Comparison of ENCODE assay signal across 8 cellular contexts in genomic region chr7:149071641-149072437, GRCh38. TPM values are rescaled to one million over a fixed set of nuclear protein-coding genes. Genes with fewer than 3 reads are reported as not detected.
DNase-seq lines count a peak whose midpoint lies in the region; ATAC-seq and TF ChIP-seq lines count a peak whose summit lies in the region.

No MANE protein-coding gene starts in this region.

- TF ChIP-seq CTCF in fibroblast of the aortic adventitia (IDR thresholded peaks at IDR 0.05; ENCODE audit: insufficient read depth, low read length), result peak; percentile 13
- TF ChIP-seq CTCF in omental fat pad (IDR thresholded peaks at IDR 0.05), result no peak

- H3K4me3 ChIP-seq in fibroblast of the aortic adventitia (ENCODE audit: low read depth, low read length), result no peak overlapping the region

- ATAC-seq in GM18907 (IDR thresholded peaks at IDR 0.05; ENCODE audit: unreplicated experiment), result peak; percentile 74
- ATAC-seq in omental fat pad (ENCODE audit: low FRiP score), result no peak

- DNase-seq in activated CD4-positive, alpha-beta T cell treated with anti-CD3 and anti-CD28 coated beads, Interleukin-2, amount 50 U/mL, for 48 hours, result peak; percentile 48 to 66
- no peak for DNase-seq in fibroblast of the aortic adventitia (ENCODE audit: low read depth)
- DNase-seq in stimulated activated CD4-positive, alpha-beta T cell treated with anti-CD3 and anti-CD28 coated beads, Interleukin-15, amount 100 ng/mL, for 1 hour (ENCODE audit: low read depth in 1 of 2, low spot score in 1 of 2), result peak; percentile 24 to 37
- no peak for DNase-seq in cortex of kidney (lab: John Stamatoyannopoulos, UW)
- no peak for DNase-seq in NCI-H524 treated with DMSO at 0.1 percent for 48 hours (lab: John Stamatoyannopoulos, UW)
- DNase-seq in HT-29 (ENCODE audit: low spot score), result no peak
- no peak for DNase-seq in omental fat pad (ENCODE audit: low spot score)

RNA-seq across cellular contexts. Expression of gene ZNF786, which starts 18.7 kb away (rescaled TPM):
- total RNA-seq in fibroblast of the aortic adventitia (ENCODE audit: low replicate concordance) (4.1 and 5.2 TPM in 2 replicates), omental fat pad (1 to 10 TPM; 3.0 to 6.0 (median 3.9) TPM)
- total RNA-seq in HT-29 (2014; rRNA removed; shearing (Covaris generic)), result 9.3 and 10.4 TPM in 2 replicates

RNA-seq across cellular contexts. Expression of gene PDIA4, which starts 43.5 kb away (rescaled TPM):
- 123 and 200 TPM in 2 replicates for total RNA-seq in fibroblast of the aortic adventitia (ENCODE audit: low replicate concordance)
- 327 and 331 TPM in 2 replicates for total RNA-seq in HT-29 (2014; rRNA removed; shearing (Covaris generic))
- 100 to 1,000 TPM in 1 of 4 donors, 10 to 100 TPM in 3; 57.1 to 114 (median 74.0) TPM for total RNA-seq in omental fat pad

RNA-seq across cellular contexts. Expression of gene ZNF425, which starts 54.3 kb away (rescaled TPM):
- total RNA-seq in fibroblast of the aortic adventitia (ENCODE audit: low replicate concordance), result 4.3 and 6.5 TPM in 2 replicates
- total RNA-seq in HT-29 (2014; rRNA removed; shearing (Covaris generic)), result 0.39 and 1.2 TPM in 2 replicates
- 1 to 10 TPM; 1.1 to 1.6 (median 1.5) TPM for total RNA-seq in omental fat pad

Comparison
In these comparisons a context has a peak if more than half of its experiments do, and no peak if none do; other contexts are left out.
1. DNase-seq: peak in activated CD4-positive, alpha-beta T cell treated with anti-CD3 and anti-CD28 coated beads, Interleukin-2, amount 50 U/mL, for 48 hours (2 of 2) and stimulated activated CD4-positive, alpha-beta T cell treated with anti-CD3 and anti-CD28 coated beads, Interleukin-15, amount 100 ng/mL, for 1 hour (2 of 2); none in fibroblast of the aortic adventitia (single experiment), cortex of kidney (single experiment), NCI-H524 treated with DMSO at 0.1 percent for 48 hours (single experiment), HT-29 (single experiment) and omental fat pad (single experiment).